ENCODE assay signal across 37 cellular contexts in genomic region chr17:6686026-6686425, GRCh38. TPM values are rescaled to one million over a fixed set of nuclear protein-coding genes. Genes with fewer than 3 reads are reported as not detected.
"Had no signal": no experiment of that assay in that cellular context is flagged by ENCODE, and none has a peak within 500 bp of the region (broad histone marks: within the 10 kb centered on the region; RNA-seq: fewer than 3 reads in every experiment).

No MANE protein-coding gene starts in this region.

- H3K9me3 ChIP-seq: Peyer's patch had no signal

- H3K4me3 ChIP-seq: Peyer's patch had no signal

- ATAC-seq: activated CD8-positive, alpha-beta memory T cell treated with anti-CD3 and anti-CD28 coated beads, Interleukin-2, amount 10 ng/mL, durations not matched to agents 7 days and 5 days; activated naive CD8-positive, alpha-beta T cell treated with anti-CD3 and anti-CD28 coated beads, Interleukin-2, amount 50 U/mL, for 24 hours; PC-3; Right ventricle myocardium inferior; SK-N-SH treated with all-trans-retinoic acid at 6 μM for 48 hours had no signal

- H3K4me1 ChIP-seq: Peyer's patch had no signal

- H3K27ac ChIP-seq: KMS-11, Peyer's patch, RWPE1, WERI-Rb-1 had no signal

- H3K36me3 ChIP-seq: Peyer's patch, WERI-Rb-1 had no signal

- H3K27me3 ChIP-seq: Peyer's patch had no signal

- DNase-seq: activated CD4-positive, alpha-beta memory T cell treated with anti-CD3 and anti-CD28 coated beads, Interleukin-2, amount 10 ng/mL, durations not matched to agents 7 days and 5 days; activated CD4-positive, alpha-beta T cell treated with anti-CD3 and anti-CD28 coated beads for 1 hour; activated CD4-positive, alpha-beta T cell treated with anti-CD3 and anti-CD28 coated beads for 48 hours; activated CD4-positive, CD25-positive, alpha-beta regulatory T cell; activated CD8-positive, alpha-beta memory T cell treated with anti-CD3 and anti-CD28 coated beads for 24 hours; activated CD8-positive, alpha-beta memory T cell treated with anti-CD3 and anti-CD28 coated beads, Interleukin-2, amount 10 ng/mL, durations not matched to agents 7 days and 5 days; activated CD8-positive, alpha-beta memory T cell treated with anti-CD3 and anti-CD28 coated beads, Interleukin-2, amount 50 U/mL, for 48 hours; activated effector memory CD4-positive, alpha-beta T cell treated with Interleukin-2 at 50 U/mL for 16 hours; activated naive CD4-positive, alpha-beta T cell treated with anti-CD3 and anti-CD28 coated beads, Interleukin-2, amount 10 ng/mL, durations not matched to agents 7 days and 5 days; activated naive CD8-positive, alpha-beta T cell treated with anti-CD3 and anti-CD28 coated beads, Interleukin-2, amount 50 U/mL, for 24 hours; activated T-cell treated with anti-CD3 and anti-CD28 coated beads, Interleukin-2, amount 50 U/mL, for 48 hours; anterior cingulate cortex; caudate nucleus; cerebellar nuclear complex; NCI-H1092 treated with DMSO at 0.1 percent for 48 hours; NCI-H1436; NCI-H187; NCI-H2107; NCI-H226; NCI-H446 treated with DMSO at 0.1 percent for 48 hours; NCI-H524 treated with DMSO at 0.1 percent for 48 hours; NCI-H82; NK-92 treated with Interleukin-12 subunit alpha and Interleukin-12 subunit beta, amount 100 ng/mL, for 24 hours; PC-3; SIG-M5; T-helper 1 cell; T-helper 2 cell; T-helper 9 cell; WERI-Rb-1 had no signal

- H3K4me2 ChIP-seq: KMS-11 had no signal

- H3K9ac ChIP-seq: KMS-11 had no signal

RNA-seq across cellular contexts. Expression of gene SLC13A5, which starts 27.1 kb away (rescaled TPM):
- total RNA-seq: activated CD4-positive, alpha-beta memory T cell treated with anti-CD3 and anti-CD28 coated beads, Interleukin-2, amount 10 ng/mL, durations not matched to agents 7 days and 5 days; activated CD8-positive, alpha-beta memory T cell treated with anti-CD3 and anti-CD28 coated beads, Interleukin-2, amount 10 ng/mL, durations not matched to agents 7 days and 5 days; LHCN-M2; M059J; PC-3; Peyer's patch; Right ventricle myocardium inferior; SK-MEL-5 had no signal
